In genomic region chr9:34072868-34073590, GRCh38 we compare ENCODE assay signal across 7 cellular contexts. TPM values are rescaled to one million over a fixed set of nuclear protein-coding genes. Genes with fewer than 3 reads are reported as not detected.
DNase-seq lines count a peak whose midpoint lies in the region; ATAC-seq and TF ChIP-seq lines count a peak whose summit lies in the region.

No MANE protein-coding gene starts in this region.

- peak; percentile 84 for ATAC-seq in SK-N-SH treated with all-trans-retinoic acid at 6 μM for 48 hours

- peaks cover 6% of the 10 kb centered on the region; the same call in 1 of the 2 replicates for H3K27me3 Mint-ChIP-seq in HFFc6 (ENCODE audit: insufficient read depth)

- H3K27ac Mint-ChIP-seq in HFFc6, result peak overlapping the region; percentile 60

- no peaks in the 10 kb centered on the region for H3K36me3 Mint-ChIP-seq in HFFc6 (ENCODE audit: low read depth)

- H3K9me3 Mint-ChIP-seq in HFFc6, result no peaks in the 10 kb centered on the region

- peaks cover 31% of the 10 kb centered on the region for H3K4me1 Mint-ChIP-seq in HFFc6 (ENCODE audit: low read depth)

- TF ChIP-seq CTCF in HFFc6 (IDR thresholded peaks at IDR 0.05), result no peak

- H3K4me3 Mint-ChIP-seq in HFFc6, result 0 out of 2 replicates have a peak overlapping the region, but pooled peaks have one; percentile 35

- DNase-seq in HFFc6 (peak; percentile 72), iPS-NIHi7 (ENCODE audit: extremely low spot score) (peak; percentile 40), stromal cell of bone marrow (ENCODE audit: low read depth) (peak; percentile 38), T-helper 9 cell (no peak), MV-4-11 (lab: John Stamatoyannopoulos, UW) (no peak), inferior parietal cortex (ENCODE audit: extremely low spot score) (no peak)

TF ChIP-seq in SK-N-SH treated with all-trans-retinoic acid at 6 μM for 48 hours, 23 proteins besides CTCF, POLR2A, EP300 and RAD21:
- TF ChIP-seq ZNF70 (CRISPR knock-in tag; IDR thresholded peaks at IDR 0.05), result no peak
- no peak for TF ChIP-seq BACH2 (CRISPR knock-in tag; IDR thresholded peaks at IDR 0.05; ENCODE audit: borderline replicate concordance)
- TF ChIP-seq POU6F1 (CRISPR knock-in tag; IDR thresholded peaks at IDR 0.05; ENCODE audit: borderline replicate concordance, low read depth), result no peak
- no peak for TF ChIP-seq ZC3H10 (CRISPR knock-in tag; IDR thresholded peaks at IDR 0.05)
- no peak for TF ChIP-seq PPARA (CRISPR knock-in tag; IDR thresholded peaks at IDR 0.05; ENCODE audit: borderline replicate concordance)
- no peak for TF ChIP-seq CREB5 (CRISPR knock-in tag; IDR thresholded peaks at IDR 0.05; ENCODE audit: low read depth)
- TF ChIP-seq PATZ1 (CRISPR knock-in tag; IDR thresholded peaks at IDR 0.05; ENCODE audit: borderline replicate concordance), result no peak
- TF ChIP-seq OSR1 (CRISPR knock-in tag; IDR thresholded peaks at IDR 0.05), result no peak
- TF ChIP-seq TSHZ2 (CRISPR knock-in tag; IDR thresholded peaks at IDR 0.05), result no peak
- TF ChIP-seq ZNF8 (CRISPR knock-in tag; IDR thresholded peaks at IDR 0.05), result no peak
- no peak for TF ChIP-seq ZFP3 (CRISPR knock-in tag; IDR thresholded peaks at IDR 0.05)
- TF ChIP-seq ZNF565 (CRISPR knock-in tag; conservative IDR thresholded peaks at IDR 0.05; ENCODE audit: low read depth), result no peak
- no peak for TF ChIP-seq ISL1 (CRISPR knock-in tag; IDR thresholded peaks at IDR 0.05)

RNA-seq across cellular contexts. Expression of gene UBAP2, which starts 24.3 kb away (rescaled TPM):
- total RNA-seq in HFFc6 (2021; fragmentation: NEBNext Ultra II Directional; extraction: Animal tissue kit (Norgen Biotek cat#: 25700)), result 10 to 100 TPM; 28.7 to 34.9 (median 32.8) TPM

RNA-seq across cellular contexts. Expression of gene DCAF12, which starts 53.5 kb away (rescaled TPM):
- 10 to 100 TPM; 18.0 to 23.2 (median 19.1) TPM for total RNA-seq in HFFc6 (2021; fragmentation: NEBNext Ultra II Directional; extraction: Animal tissue kit (Norgen Biotek cat#: 25700))

Comparison
In these comparisons a context has a peak if more than half of its experiments do, and no peak if none do; other contexts are left out.
1. DNase-seq: peak in HFFc6 (single experiment), iPS-NIHi7 (single experiment) and stromal cell of bone marrow (single experiment); none in T-helper 9 cell (single experiment), MV-4-11 (single experiment) and inferior parietal cortex (single experiment).